ENCODE assay signal across 13 cellular contexts in the genomic region with DNA sequence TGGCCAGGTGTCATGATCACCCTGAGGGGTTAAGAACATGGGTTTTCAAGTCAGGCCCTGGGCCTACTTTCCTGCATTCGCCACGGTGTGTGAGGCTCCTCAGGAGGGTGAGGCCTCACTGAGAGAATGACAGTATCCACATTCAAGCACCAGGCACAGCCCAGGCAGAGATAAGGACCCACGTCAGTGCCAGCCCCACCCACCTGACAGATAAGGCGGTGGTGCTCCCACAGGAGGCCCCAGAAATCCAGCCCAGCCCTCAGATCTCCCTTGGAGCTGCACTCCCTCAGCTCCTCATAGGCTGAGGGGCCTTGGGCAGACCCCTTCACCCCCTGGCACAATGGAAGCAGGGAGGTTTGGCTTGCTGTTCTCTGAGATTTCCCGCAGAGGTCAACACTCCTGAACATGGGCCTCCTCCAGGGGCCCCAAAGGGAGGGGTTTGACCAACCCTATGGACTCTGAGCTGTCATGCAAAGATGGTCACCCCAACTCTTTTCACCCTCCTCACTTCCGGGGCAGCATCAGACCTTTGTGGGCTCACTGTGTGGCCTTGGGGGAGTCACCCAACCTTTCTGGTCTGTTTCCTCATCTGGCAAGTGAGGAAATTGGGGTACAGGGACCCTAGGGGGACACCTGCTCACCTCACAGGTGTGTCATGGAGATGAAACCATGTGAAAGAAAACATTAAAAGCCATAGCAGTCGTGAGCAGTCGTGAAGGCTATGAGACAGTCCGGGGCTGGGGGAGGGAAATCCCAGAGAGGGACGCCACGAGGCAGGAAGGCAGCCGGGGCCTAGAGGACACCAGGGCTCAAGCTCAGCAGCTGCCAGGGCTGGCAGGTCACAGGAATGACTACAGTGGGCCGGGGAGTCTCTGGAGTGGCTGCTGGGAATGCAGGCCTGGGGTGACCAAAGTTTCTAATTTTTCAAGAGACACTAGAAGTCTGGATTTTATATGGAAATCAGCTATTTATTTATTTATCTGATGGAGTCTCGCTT. TPM values are rescaled to one million over a fixed set of nuclear protein-coding genes. Genes with fewer than 3 reads are reported as not detected.
DNase-seq lines count a peak whose midpoint lies in the region; ATAC-seq, FAIRE-seq and TF ChIP-seq lines count a peak whose summit lies in the region.
"Had no signal": no experiment of that assay in that cellular context is flagged by ENCODE, and none has a peak within 500 bp of the region (broad histone marks: within the 10 kb centered on the region; RNA-seq: fewer than 3 reads in every experiment).

No MANE protein-coding gene starts in this region.

- H4K20me1 ChIP-seq in K562 (replicated peaks; ENCODE audit: control insufficient read depth, insufficient read depth, low read length): no peaks in the 10 kb centered on the region

- H3K9me1 ChIP-seq in K562 (ENCODE audit: control insufficient read depth, insufficient read depth, low read length): no peaks in the 10 kb centered on the region

- H3K27ac ChIP-seq in K562 (ENCODE audit: extremely low read depth, low read depth, low read length): peak overlapping the region; percentile 61
- peak overlapping the region; percentile 78 to 83 for H3K27ac ChIP-seq in testis
- no peak overlapping the region for H3K27ac ChIP-seq in uterus

- no peaks in the 10 kb centered on the region for H3K36me3 Mint-ChIP-seq in activated CD4-positive, alpha-beta T cell treated with anti-CD3 and anti-CD28 coated beads for 36 hours (ENCODE audit: low read depth)

- H3K79me2 ChIP-seq in K562 (ENCODE audit: control insufficient read depth, insufficient read depth, low read length): no peaks in the 10 kb centered on the region

- peak overlapping the region; percentile 72 for H3K4me2 ChIP-seq in K562 (ENCODE audit: insufficient read depth, low read length)

- intact Hi-C loops in activated CD4-positive, alpha-beta T cell treated with anti-CD3 and anti-CD28 coated beads for 36 hours (cut with DNase I, micrococcal nuclease): no loop called here
- intact Hi-C loops in K562 (cut with micrococcal nuclease) (no loop called here), testis (cut with DNase I; ENCODE audit: low total_unique reads) (no loop called here), uterus (cut with DNase I; ENCODE audit: low total_unique reads) (no loop called here)

- peak; percentile 49; the same call in 1 of the 2 replicates for TF ChIP-seq POLR2A in K562 (conservative IDR thresholded peaks at IDR 0.05)
- no peak for TF ChIP-seq POLR2A in testis (IDR thresholded peaks at IDR 0.05)
- TF ChIP-seq POLR2A in uterus (IDR thresholded peaks at IDR 0.05): no peak

- TF ChIP-seq CTCF in K562 (IDR thresholded peaks at IDR 0.05 in 2 of 3, conservative IDR thresholded peaks at IDR 0.05 in 1 of 3; ENCODE audit: insufficient read depth in 2 of 3, low read depth in 1 of 3, low read length in 3 of 3) (no peak), testis (IDR thresholded peaks at IDR 0.05) (no peak), uterus (IDR thresholded peaks at IDR 0.05) (no peak)

- in situ Hi-C loops in K562 (cut with MboI): no loop called here

- no peak for TF ChIP-seq RAD21 in K562 (CRISPR knock-in tag; conservative IDR thresholded peaks at IDR 0.05 in 1 of 2, IDR thresholded peaks at IDR 0.05 in 1 of 2)

- H3K9me3 ChIP-seq in K562 (replicated peaks; ENCODE audit: control insufficient read depth, insufficient read depth, low read depth, low read length) (no peaks in the 10 kb centered on the region), testis (no peaks in the 10 kb centered on the region), uterus (no peaks in the 10 kb centered on the region)

- peaks cover 46% of the 10 kb centered on the region for H3K4me1 Mint-ChIP-seq in activated CD4-positive, alpha-beta T cell treated with anti-CD3 and anti-CD28 coated beads for 36 hours

- DNase-seq in activated CD4-positive, alpha-beta T cell treated with anti-CD3 and anti-CD28 coated beads for 36 hours: peak; percentile 33
- no peak for DNase-seq in activated CD4-positive, alpha-beta T cell treated with anti-CD3 and anti-CD28 coated beads, Interleukin-2, amount 50 U/mL, for 1 hour
- DNase-seq in K562 (ENCODE audit: extremely low read depth in 1 of 4, low spot score in 3 of 4) (peak; percentile 80 to 87 (median 83)), left lobe of liver (ENCODE audit: low spot score) (no peak), testis (peak; percentile 95), SW480 (ENCODE audit: low spot score) (no peak), uterus (no peak)
- DNase-seq: 8988T, KBM-7, NCI-H510A had no signal

- H3K27me3 Mint-ChIP-seq in activated CD4-positive, alpha-beta T cell treated with anti-CD3 and anti-CD28 coated beads for 36 hours: no peaks in the 10 kb centered on the region

- H3K4me3 Mint-ChIP-seq in activated CD4-positive, alpha-beta T cell treated with anti-CD3 and anti-CD28 coated beads for 36 hours: no peak overlapping the region
- H3K4me3 Mint-ChIP-seq: dendritic cell treated with granulocyte-macrophage colony-stimulating factor and Interleukin-4, amounts not matched to agents 40 ng/mL and 50 ng/mL, for 4 days had no signal

- POLR2A ChIA-PET in activated CD4-positive, alpha-beta T cell treated with anti-CD3 and anti-CD28 coated beads for 36 hours (lab: Charles Lee): interaction anchor here (1.0 kb wide), 1 partner anchor 200 kb away, joined by 4 read pairs; no protein-coding TSS in a partner anchor
- POLR2A ChIA-PET in K562 (lab: Yijun Ruan, JAX): interaction anchor here (0.6 to 1.6 kb wide), 5 partner anchors 8 to 24 kb away, joined by 3 to 7 read pairs (median 4); a partner anchor contains a TSS

- H3K36me3 ChIP-seq in K562 (ENCODE audit: control insufficient read depth, insufficient read depth, low read length) (no peaks in the 10 kb centered on the region), testis (ENCODE audit: low read depth, missing control alignments) (no peaks in the 10 kb centered on the region), uterus (no peaks in the 10 kb centered on the region)

- ATAC-seq in activated CD4-positive, alpha-beta T cell treated with anti-CD3 and anti-CD28 coated beads for 36 hours: no peak
- ATAC-seq in K562 (peak; percentile 85), left lobe of liver (peak; percentile 36), GM19035 (IDR thresholded peaks at IDR 0.05; ENCODE audit: unreplicated experiment) (no peak)

- peak; percentile 89 for FAIRE-seq in K562 (lab: Jason Lieb, UNC)
- FAIRE-seq: G401.6 had no signal

- BruUV-seq in K562 (replicated peaks; lab: Mats Ljungman, UMichigan): no TSS peak

- no peaks in the 10 kb centered on the region for H3K9me3 Mint-ChIP-seq in activated CD4-positive, alpha-beta T cell treated with anti-CD3 and anti-CD28 coated beads for 36 hours (ENCODE audit: low read depth)
- H3K9me3 Mint-ChIP-seq: dendritic cell treated with granulocyte-macrophage colony-stimulating factor and Interleukin-4, amounts not matched to agents 40 ng/mL and 50 ng/mL, for 4 days had no signal

- H3K4me1 ChIP-seq in K562 (replicated peaks in 1 of 2; ENCODE audit: control insufficient read depth in 2 of 2, insufficient read depth in 2 of 2, low read length in 2 of 2) (peaks cover 36 to 43% of the 10 kb centered on the region in 2 experiments), testis (peaks cover 52% of the 10 kb centered on the region), uterus (no peaks in the 10 kb centered on the region)

- no peak overlapping the region for H3K4me3 ChIP-seq in K562
- H3K4me3 ChIP-seq in testis: no peak overlapping the region
- no peak overlapping the region for H3K4me3 ChIP-seq in uterus

- H3K9ac ChIP-seq in K562 (ENCODE audit: insufficient read depth in 1 of 2, low read depth in 2 of 2, low read length in 2 of 2): peak overlapping the region; percentile 50 to 75; a peak in 3 of 4 replicates

- WGBS in K562 (ENCODE audit: insufficient coverage, low coverage, missing lambda C conversion rate): 31% methylated on average over 14 of the region's 14 CpGs
- WGBS in testis, 2 donors: 54 to 60% methylated on average over 11 to 14 of the region's 14 CpGs

- no peak; the same call in 1 of the 2 replicates for TF ChIP-seq EP300 in K562 (IDR thresholded peaks at IDR 0.05; ENCODE audit: low read length)

- H2AFZ ChIP-seq in K562 (ENCODE audit: low read depth, low read length): peak overlapping the region; percentile 84

- peak overlapping the region; percentile 13 for H3K27ac Mint-ChIP-seq in activated CD4-positive, alpha-beta T cell treated with anti-CD3 and anti-CD28 coated beads for 36 hours
- H3K27ac Mint-ChIP-seq: dendritic cell treated with granulocyte-macrophage colony-stimulating factor and Interleukin-4, amounts not matched to agents 40 ng/mL and 50 ng/mL, for 4 days had no signal

- CTCF ChIA-PET in activated CD4-positive, alpha-beta T cell treated with anti-CD3 and anti-CD28 coated beads for 36 hours (lab: Charles Lee): interaction anchor here (0.8 kb wide), 1 partner anchor 9 kb away, joined by 3 read pairs; no protein-coding TSS in a partner anchor
- CTCF ChIA-PET in K562 (lab: Yijun Ruan, JAX; ENCODE audit: low intra/inter-chr PET ratio): interaction anchor here (0.6 kb wide), 1 partner anchor 41 kb away, joined by 7 read pairs; no protein-coding TSS in a partner anchor

- no peaks in the 10 kb centered on the region for H3K27me3 ChIP-seq in K562 (ENCODE audit: control insufficient read depth in 2 of 2, insufficient read depth in 2 of 2, low read length in 2 of 2)
- no peaks in the 10 kb centered on the region for H3K27me3 ChIP-seq in testis
- H3K27me3 ChIP-seq in uterus: no peaks in the 10 kb centered on the region

RNA-seq across cellular contexts. Expression of a gene that starts 15.4 kb away (rescaled TPM):
- total RNA-seq in activated CD4-positive, alpha-beta T cell treated with anti-CD3 and anti-CD28 coated beads for 36 hours: under 1 TPM; 0.30 to 0.33 TPM
- 0.44 and 0.93 TPM in 2 replicates for total RNA-seq in K562 (2011; cell fraction: chromatin; rRNA removed; ENCODE audit: low replicate concordance)
- total RNA-seq in K562 (2011; cell fraction: nucleolus; rRNA removed): 0.92 and 1.3 TPM in 2 replicates
- 0.81 and 1.4 TPM in 2 replicates for total RNA-seq in K562 (2011; cell fraction: nucleoplasm; rRNA removed)
- total RNA-seq in K562 (2014; rRNA removed): 0.09 TPM in 1 of 2 replicates, not detected in the other
- total RNA-seq in K562 (2014; rRNA removed; fragmentation: Illumina TruSeq; extraction: Trizol): 0.11 and 0.22 TPM in 2 replicates
- total RNA-seq in K562 (2015; rRNA removed; fragmentation: Illumina TruSeq; extraction: Trizol): 0.11 and 0.51 TPM in 2 replicates
- total RNA-seq in K562 (2021): 0.38 and 0.42 TPM in 2 replicates
- 0.96 and 1.2 TPM in 2 replicates for polyA plus RNA-seq in K562 (2011; rRNA removed)
- polyA plus RNA-seq in K562 (2011; cell fraction: cytosol; rRNA removed): 1.4 and 3.5 TPM in 2 replicates
- polyA plus RNA-seq in K562 (2011; cell fraction: nucleus; rRNA removed): 0.66 and 1.1 TPM in 2 replicates
- 0.65 and 0.80 TPM in 2 replicates for polyA plus RNA-seq in K562 (2012)
- polyA plus RNA-seq in K562 (2014; fragmentation: Illumina TruSeq; extraction: Trizol): 0.25 and 0.42 TPM in 2 replicates
- under 1 TPM; 0.10 to 0.15 TPM for polyA plus RNA-seq in K562 (2014; fragmentation: Nextera tagmentation; extraction: Ambion mirVana)
- polyA plus RNA-seq in K562 (2014; rRNA removed): 0.27 and 1.7 TPM in 2 replicates
- 0.33 and 1.8 TPM in 2 replicates for polyA minus RNA-seq in K562 (2011; rRNA and poly(A)+ RNA removed)
- 3.1 and 4.1 TPM in 2 replicates for polyA minus RNA-seq in K562 (2011; cell fraction: cytosol; rRNA and poly(A)+ RNA removed)
- polyA minus RNA-seq in K562 (2011; cell fraction: nucleus; rRNA and poly(A)+ RNA removed): 0.40 and 0.56 TPM in 2 replicates
- total RNA-seq in left lobe of liver: 7.5 TPM
- 10 to 100 TPM; 36.1 to 39.4 TPM for total RNA-seq in testis
- polyA plus RNA-seq in testis (ENCODE audit: insufficient read depth, low read depth, low replicate concordance): 15.0 TPM
- total RNA-seq in uterus: 10 to 100 TPM in 1 of 4 donors, 1 to 10 TPM in 2, not detected in 1; 2.6 to 19.1 (median 6.2) TPM

RNA-seq across cellular contexts. Expression of a gene that starts 24.0 kb away (rescaled TPM):
- total RNA-seq in activated CD4-positive, alpha-beta T cell treated with anti-CD3 and anti-CD28 coated beads for 36 hours: 10 to 100 TPM in 1 of 2 experiments, 1 to 10 TPM in 1; 9.9 to 11.1 TPM
- 7.3 and 7.4 TPM in 2 replicates for total RNA-seq in K562 (2011; cell fraction: chromatin; rRNA removed; ENCODE audit: low replicate concordance)
- total RNA-seq in K562 (2011; cell fraction: nucleolus; rRNA removed): 6.1 and 6.7 TPM in 2 replicates
- total RNA-seq in K562 (2011; cell fraction: nucleoplasm; rRNA removed): 9.8 and 13.2 TPM in 2 replicates
- total RNA-seq in K562 (2014; rRNA removed): 24.5 and 28.0 TPM in 2 replicates
- 33.9 and 34.6 TPM in 2 replicates for total RNA-seq in K562 (2014; rRNA removed; fragmentation: Illumina TruSeq; extraction: Trizol)
- total RNA-seq in K562 (2015; rRNA removed; fragmentation: Illumina TruSeq; extraction: Trizol): 33.2 and 36.7 TPM in 2 replicates
- 27.2 and 30.8 TPM in 2 replicates for total RNA-seq in K562 (2021)
- polyA plus RNA-seq in K562 (2011; rRNA removed): 41.8 and 49.8 TPM in 2 replicates
- polyA plus RNA-seq in K562 (2011; cell fraction: cytosol; rRNA removed): 32.7 and 45.1 TPM in 2 replicates
- polyA plus RNA-seq in K562 (2011; cell fraction: nucleus; rRNA removed): 13.7 and 20.4 TPM in 2 replicates
- polyA plus RNA-seq in K562 (2012): 29.7 and 37.4 TPM in 2 replicates
- polyA plus RNA-seq in K562 (2014; fragmentation: Illumina TruSeq; extraction: Trizol): 33.1 and 38.3 TPM in 2 replicates
- polyA plus RNA-seq in K562 (2014; fragmentation: Nextera tagmentation; extraction: Ambion mirVana): 10 to 100 TPM; 16.7 to 17.1 TPM
- 20.3 and 23.1 TPM in 2 replicates for polyA plus RNA-seq in K562 (2014; rRNA removed)
- polyA minus RNA-seq in K562 (2011; rRNA and poly(A)+ RNA removed): 37.9 and 40.7 TPM in 2 replicates
- polyA minus RNA-seq in K562 (2011; cell fraction: cytosol; rRNA and poly(A)+ RNA removed): 19.5 and 24.3 TPM in 2 replicates
- polyA minus RNA-seq in K562 (2011; cell fraction: nucleus; rRNA and poly(A)+ RNA removed): 3.8 and 7.4 TPM in 2 replicates
- 17.1 TPM for total RNA-seq in left lobe of liver
- total RNA-seq in testis: 10 to 100 TPM; 88.8 to 92.4 TPM
- 128 TPM for polyA plus RNA-seq in testis (ENCODE audit: insufficient read depth, low read depth, low replicate concordance)
- 100 to 1,000 TPM in 1 of 4 donors, 10 to 100 TPM in 3; 40.9 to 110 (median 57.8) TPM for total RNA-seq in uterus

Comparison
In these comparisons a context has a peak if more than half of its experiments do, and no peak if none do; other contexts are left out.
1. DNase-seq: peak in activated CD4-positive, alpha-beta T cell treated with anti-CD3 and anti-CD28 coated beads for 36 hours (single experiment), K562 (4 of 4) and testis (single experiment); none in activated CD4-positive, alpha-beta T cell treated with anti-CD3 and anti-CD28 coated beads, Interleukin-2, amount 50 U/mL, for 1 hour (single experiment), left lobe of liver (single experiment), SW480 (single experiment) and uterus (0 of 2).
2. ATAC-seq: peak in K562 (single experiment) and left lobe of liver (single experiment); none in activated CD4-positive, alpha-beta T cell treated with anti-CD3 and anti-CD28 coated beads for 36 hours (single experiment) and GM19035 (single experiment).
3. H3K27ac ChIP-seq: peak in K562 (single experiment) and testis (2 of 2); none in uterus (0 of 2).